In the genomic region with DNA sequence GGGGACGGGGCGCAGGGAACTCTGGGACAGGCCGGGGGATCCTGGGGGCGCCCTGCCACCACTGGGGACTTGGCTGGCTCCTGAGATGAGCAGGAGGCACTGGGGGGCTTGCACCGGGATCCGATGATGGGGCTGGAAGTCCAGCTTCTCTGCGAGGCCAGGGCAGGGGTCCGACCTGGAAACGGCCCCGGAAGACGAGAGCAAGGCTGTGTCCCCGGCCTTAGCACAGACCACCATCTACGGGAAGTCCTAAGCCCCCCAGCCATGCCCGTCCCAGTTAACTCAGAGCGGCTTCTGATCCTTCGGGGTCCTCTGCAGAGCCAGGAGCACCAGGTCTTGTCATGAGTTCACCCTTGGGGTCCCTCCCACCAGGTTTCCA, we compare ENCODE assay signal across 1 cellular context.
TF ChIP-seq lines count a peak whose summit lies in the region.

No MANE protein-coding gene starts in this region.

TF ChIP-seq in GM23338, 12 proteins besides CTCF, POLR2A, EP300 and RAD21 (continued from another document):
- TF ChIP-seq, protein P1, sequence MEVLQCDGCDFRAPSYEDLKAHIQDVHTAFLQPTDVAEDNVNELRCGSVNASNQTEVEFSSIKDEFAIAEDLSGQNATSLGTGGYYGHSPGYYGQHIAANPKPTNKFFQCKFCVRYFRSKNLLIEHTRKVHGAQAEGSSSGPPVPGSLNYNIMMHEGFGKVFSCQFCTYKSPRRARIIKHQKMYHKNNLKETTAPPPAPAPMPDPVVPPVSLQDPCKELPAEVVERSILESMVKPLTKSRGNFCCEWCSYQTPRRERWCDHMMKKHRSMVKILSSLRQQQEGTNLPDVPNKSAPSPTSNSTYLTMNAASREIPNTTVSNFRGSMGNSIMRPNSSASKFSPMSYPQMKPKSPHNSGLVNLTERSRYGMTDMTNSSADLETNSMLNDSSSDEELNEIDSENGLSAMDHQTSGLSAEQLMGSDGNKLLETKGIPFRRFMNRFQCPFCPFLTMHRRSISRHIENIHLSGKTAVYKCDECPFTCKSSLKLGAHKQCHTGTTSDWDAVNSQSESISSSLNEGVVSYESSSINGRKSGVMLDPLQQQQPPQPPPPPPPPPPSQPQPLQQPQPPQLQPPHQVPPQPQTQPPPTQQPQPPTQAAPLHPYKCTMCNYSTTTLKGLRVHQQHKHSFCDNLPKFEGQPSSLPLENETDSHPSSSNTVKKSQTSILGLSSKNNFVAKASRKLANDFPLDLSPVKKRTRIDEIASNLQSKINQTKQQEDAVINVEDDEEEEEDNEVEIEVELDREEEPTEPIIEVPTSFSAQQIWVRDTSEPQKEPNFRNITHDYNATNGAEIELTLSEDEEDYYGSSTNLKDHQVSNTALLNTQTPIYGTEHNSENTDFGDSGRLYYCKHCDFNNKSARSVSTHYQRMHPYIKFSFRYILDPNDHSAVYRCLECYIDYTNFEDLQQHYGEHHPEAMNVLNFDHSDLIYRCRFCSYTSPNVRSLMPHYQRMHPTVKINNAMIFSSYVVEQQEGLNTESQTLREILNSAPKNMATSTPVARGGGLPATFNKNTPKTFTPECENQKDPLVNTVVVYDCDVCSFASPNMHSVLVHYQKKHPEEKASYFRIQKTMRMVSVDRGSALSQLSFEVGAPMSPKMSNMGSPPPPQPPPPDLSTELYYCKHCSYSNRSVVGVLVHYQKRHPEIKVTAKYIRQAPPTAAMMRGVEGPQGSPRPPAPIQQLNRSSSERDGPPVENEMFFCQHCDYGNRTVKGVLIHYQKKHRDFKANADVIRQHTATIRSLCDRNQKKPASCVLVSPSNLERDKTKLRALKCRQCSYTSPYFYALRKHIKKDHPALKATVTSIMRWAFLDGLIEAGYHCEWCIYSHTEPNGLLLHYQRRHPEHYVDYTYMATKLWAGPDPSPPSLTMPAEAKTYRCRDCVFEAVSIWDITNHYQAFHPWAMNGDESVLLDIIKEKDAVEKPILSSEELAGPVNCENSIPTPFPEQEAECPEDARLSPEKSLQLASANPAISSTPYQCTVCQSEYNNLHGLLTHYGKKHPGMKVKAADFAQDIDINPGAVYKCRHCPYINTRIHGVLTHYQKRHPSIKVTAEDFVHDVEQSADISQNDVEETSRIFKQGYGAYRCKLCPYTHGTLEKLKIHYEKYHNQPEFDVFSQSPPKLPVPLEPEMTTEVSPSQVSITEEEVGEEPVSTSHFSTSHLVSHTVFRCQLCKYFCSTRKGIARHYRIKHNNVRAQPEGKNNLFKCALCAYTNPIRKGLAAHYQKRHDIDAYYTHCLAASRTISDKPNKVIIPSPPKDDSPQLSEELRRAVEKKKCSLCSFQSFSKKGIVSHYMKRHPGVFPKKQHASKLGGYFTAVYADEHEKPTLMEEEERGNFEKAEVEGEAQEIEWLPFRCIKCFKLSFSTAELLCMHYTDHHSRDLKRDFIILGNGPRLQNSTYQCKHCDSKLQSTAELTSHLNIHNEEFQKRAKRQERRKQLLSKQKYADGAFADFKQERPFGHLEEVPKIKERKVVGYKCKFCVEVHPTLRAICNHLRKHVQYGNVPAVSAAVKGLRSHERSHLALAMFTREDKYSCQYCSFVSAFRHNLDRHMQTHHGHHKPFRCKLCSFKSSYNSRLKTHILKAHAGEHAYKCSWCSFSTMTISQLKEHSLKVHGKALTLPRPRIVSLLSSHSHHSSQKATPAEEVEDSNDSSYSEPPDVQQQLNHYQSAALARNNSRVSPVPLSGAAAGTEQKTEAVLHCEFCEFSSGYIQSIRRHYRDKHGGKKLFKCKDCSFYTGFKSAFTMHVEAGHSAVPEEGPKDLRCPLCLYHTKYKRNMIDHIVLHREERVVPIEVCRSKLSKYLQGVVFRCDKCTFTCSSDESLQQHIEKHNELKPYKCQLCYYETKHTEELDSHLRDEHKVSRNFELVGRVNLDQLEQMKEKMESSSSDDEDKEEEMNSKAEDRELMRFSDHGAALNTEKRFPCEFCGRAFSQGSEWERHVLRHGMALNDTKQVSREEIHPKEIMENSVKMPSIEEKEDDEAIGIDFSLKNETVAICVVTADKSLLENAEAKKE (CRISPR knock-in tag; IDR thresholded peaks at IDR 0.05): no peak
- TF ChIP-seq, protein P2, sequence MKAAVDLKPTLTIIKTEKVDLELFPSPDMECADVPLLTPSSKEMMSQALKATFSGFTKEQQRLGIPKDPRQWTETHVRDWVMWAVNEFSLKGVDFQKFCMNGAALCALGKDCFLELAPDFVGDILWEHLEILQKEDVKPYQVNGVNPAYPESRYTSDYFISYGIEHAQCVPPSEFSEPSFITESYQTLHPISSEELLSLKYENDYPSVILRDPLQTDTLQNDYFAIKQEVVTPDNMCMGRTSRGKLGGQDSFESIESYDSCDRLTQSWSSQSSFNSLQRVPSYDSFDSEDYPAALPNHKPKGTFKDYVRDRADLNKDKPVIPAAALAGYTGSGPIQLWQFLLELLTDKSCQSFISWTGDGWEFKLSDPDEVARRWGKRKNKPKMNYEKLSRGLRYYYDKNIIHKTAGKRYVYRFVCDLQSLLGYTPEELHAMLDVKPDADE (IDR thresholded peaks at IDR 0.05): no peak
- no peak for TF ChIP-seq STAT1 (IDR thresholded peaks at IDR 0.05; ENCODE audit: unreplicated experiment)
- no peak; the same call in 1 of the 2 replicates for TF ChIP-seq POLR2AphosphoS5 (IDR thresholded peaks at IDR 0.05; ENCODE audit: low read depth)
- TF ChIP-seq CREB1 (CRISPR knock-in tag; IDR thresholded peaks at IDR 0.05; ENCODE audit: low read depth): no peak
- TF ChIP-seq ZNF114 (CRISPR knock-in tag; IDR thresholded peaks at IDR 0.05): no peak
- TF ChIP-seq JUNB (IDR thresholded peaks at IDR 0.05; ENCODE audit: unreplicated experiment): no peak
- TF ChIP-seq EZH2phosphoT487 (IDR thresholded peaks at IDR 0.05; ENCODE audit: unreplicated experiment): no peak
- no peak for TF ChIP-seq NANOG (IDR thresholded peaks at IDR 0.05; ENCODE audit: borderline replicate concordance)
- TF ChIP-seq, protein P3, sequence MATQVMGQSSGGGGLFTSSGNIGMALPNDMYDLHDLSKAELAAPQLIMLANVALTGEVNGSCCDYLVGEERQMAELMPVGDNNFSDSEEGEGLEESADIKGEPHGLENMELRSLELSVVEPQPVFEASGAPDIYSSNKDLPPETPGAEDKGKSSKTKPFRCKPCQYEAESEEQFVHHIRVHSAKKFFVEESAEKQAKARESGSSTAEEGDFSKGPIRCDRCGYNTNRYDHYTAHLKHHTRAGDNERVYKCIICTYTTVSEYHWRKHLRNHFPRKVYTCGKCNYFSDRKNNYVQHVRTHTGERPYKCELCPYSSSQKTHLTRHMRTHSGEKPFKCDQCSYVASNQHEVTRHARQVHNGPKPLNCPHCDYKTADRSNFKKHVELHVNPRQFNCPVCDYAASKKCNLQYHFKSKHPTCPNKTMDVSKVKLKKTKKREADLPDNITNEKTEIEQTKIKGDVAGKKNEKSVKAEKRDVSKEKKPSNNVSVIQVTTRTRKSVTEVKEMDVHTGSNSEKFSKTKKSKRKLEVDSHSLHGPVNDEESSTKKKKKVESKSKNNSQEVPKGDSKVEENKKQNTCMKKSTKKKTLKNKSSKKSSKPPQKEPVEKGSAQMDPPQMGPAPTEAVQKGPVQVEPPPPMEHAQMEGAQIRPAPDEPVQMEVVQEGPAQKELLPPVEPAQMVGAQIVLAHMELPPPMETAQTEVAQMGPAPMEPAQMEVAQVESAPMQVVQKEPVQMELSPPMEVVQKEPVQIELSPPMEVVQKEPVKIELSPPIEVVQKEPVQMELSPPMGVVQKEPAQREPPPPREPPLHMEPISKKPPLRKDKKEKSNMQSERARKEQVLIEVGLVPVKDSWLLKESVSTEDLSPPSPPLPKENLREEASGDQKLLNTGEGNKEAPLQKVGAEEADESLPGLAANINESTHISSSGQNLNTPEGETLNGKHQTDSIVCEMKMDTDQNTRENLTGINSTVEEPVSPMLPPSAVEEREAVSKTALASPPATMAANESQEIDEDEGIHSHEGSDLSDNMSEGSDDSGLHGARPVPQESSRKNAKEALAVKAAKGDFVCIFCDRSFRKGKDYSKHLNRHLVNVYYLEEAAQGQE (IDR thresholded peaks at IDR 0.05; ENCODE audit: unreplicated experiment): no peak
